ENCODE assay signal across 25 cellular contexts in genomic region chr18:27887287-27887686, GRCh38.
DNase-seq lines count a peak whose midpoint lies in the region; ATAC-seq and TF ChIP-seq lines count a peak whose summit lies in the region.
"Had no signal": no experiment of that assay in that cellular context is flagged by ENCODE, and none has a peak within 500 bp of the region (broad histone marks: within the 10 kb centered on the region; RNA-seq: fewer than 3 reads in every experiment).

No MANE protein-coding gene starts in this region.

- intact Hi-C loops in psoas muscle (cut with DNase I) = no loop called here

- WGBS in psoas muscle, 3 donors = 57 to 84% (median 80%) methylated on average over 1 of the region's 1 CpG

- H3K36me3 Mint-ChIP-seq in stimulated activated naive B cell treated with anti-CD40 and anti-IgM and Interleukin-4, amounts not matched to agents 10 μg/mL and 1 μg/mL and 100 μg/mL, for 72 hours = no peaks in the 10 kb centered on the region

- no peaks in the 10 kb centered on the region for H3K27me3 Mint-ChIP-seq in stimulated activated naive B cell treated with anti-CD40 and anti-IgM and Interleukin-4, amounts not matched to agents 10 μg/mL and 1 μg/mL and 100 μg/mL, for 72 hours
- H3K27me3 Mint-ChIP-seq: CD4-positive, alpha-beta T cell; stimulated activated naive CD8-positive, alpha-beta T cell treated with anti-CD3 and anti-CD28 coated beads, Interleukin-15, Interleukin-2, amounts not matched to agents 100 ng/mL and 50 ng/mL, for 24 hours had no signal

- no peak overlapping the region for H3K27ac Mint-ChIP-seq in stimulated activated naive B cell treated with anti-CD40 and anti-IgM and Interleukin-4, amounts not matched to agents 10 μg/mL and 1 μg/mL and 100 μg/mL, for 72 hours
- H3K27ac Mint-ChIP-seq: CD4-positive, alpha-beta T cell; GM23338; stimulated activated naive CD8-positive, alpha-beta T cell treated with anti-CD3 and anti-CD28 coated beads, Interleukin-15, Interleukin-2, amounts not matched to agents 100 ng/mL and 50 ng/mL, for 24 hours had no signal

- ATAC-seq in psoas muscle = no peak
- no peak for ATAC-seq in stimulated activated naive B cell treated with anti-CD40 and anti-IgM and Interleukin-4, amounts not matched to agents 10 μg/mL and 1 μg/mL and 100 μg/mL, for 72 hours (replicated peaks)
- ATAC-seq: GM23338, left lung, Panc1, right cardiac atrium had no signal

- no peaks in the 10 kb centered on the region for H3K36me3 ChIP-seq in psoas muscle (ENCODE audit: insufficient read depth in 1 of 2, low read depth in 1 of 2)
- H3K36me3 ChIP-seq: left lung, neutrophil, upper lobe of left lung had no signal

- H3K4me3 Mint-ChIP-seq in stimulated activated naive B cell treated with anti-CD40 and anti-IgM and Interleukin-4, amounts not matched to agents 10 μg/mL and 1 μg/mL and 100 μg/mL, for 72 hours = no peak overlapping the region
- H3K4me3 Mint-ChIP-seq: CD4-positive, alpha-beta T cell; GM23338; stimulated activated naive CD8-positive, alpha-beta T cell treated with anti-CD3 and anti-CD28 coated beads, Interleukin-15, Interleukin-2, amounts not matched to agents 100 ng/mL and 50 ng/mL, for 24 hours had no signal

- H3K9me3 ChIP-seq in psoas muscle = no peaks in the 10 kb centered on the region
- H3K9me3 ChIP-seq: neutrophil had no signal

- no peaks in the 10 kb centered on the region for H3K4me1 Mint-ChIP-seq in stimulated activated naive B cell treated with anti-CD40 and anti-IgM and Interleukin-4, amounts not matched to agents 10 μg/mL and 1 μg/mL and 100 μg/mL, for 72 hours
- H3K4me1 Mint-ChIP-seq: GM23338 had no signal

- in situ Hi-C loops in Caki2 (cut with HindIII; ENCODE audit: low pct_unique_long_range_greater_than_20kb, low sequenced_read_pairs) = no loop called here

- H3K4me3 ChIP-seq in psoas muscle = no peak overlapping the region
- H3K4me3 ChIP-seq: GM23338, left lung, upper lobe of left lung had no signal

- DNase-seq in Caki2 (ENCODE audit: low read depth) = peak; percentile 61
- peak; percentile 73 for DNase-seq in HT1080 (ENCODE audit: low read depth)
- peak; percentile 77 for DNase-seq in amniotic epithelial cell (ENCODE audit: low read depth)
- peak; percentile 74 for DNase-seq in kidney glomerular epithelial cell (lab: John Stamatoyannopoulos, UW)
- no peak for DNase-seq in psoas muscle
- DNase-seq in stimulated activated naive B cell treated with anti-CD40 and anti-IgM and Interleukin-4, amounts not matched to agents 10 μg/mL and 1 μg/mL and 100 μg/mL, for 72 hours = no peak
- DNase-seq in islet precursor cell = no peak
- no peak for DNase-seq in SW480 (ENCODE audit: low spot score)
- DNase-seq: activated CD4-positive, alpha-beta T cell treated with anti-CD3 and anti-CD28 coated beads for 48 hours; activated effector memory CD4-positive, alpha-beta T cell treated with Interleukin-2 at 50 U/mL for 16 hours; amygdala; CD4-positive, alpha-beta T cell; effector CD8-positive, alpha-beta T cell; hippocampal formation; Karpas-422; left lung; NCI-H1417 treated with DMSO at 0.1 percent for 48 hours; NCI-H2171 treated with DMSO at 0.1 percent for 48 hours; NCI-H82; right cardiac atrium; upper lobe of left lung had no signal

- H3K27me3 ChIP-seq in psoas muscle (ENCODE audit: insufficient read depth in 3 of 3, low read length in 2 of 3) = no peaks in the 10 kb centered on the region
- H3K27me3 ChIP-seq: left lung, neutrophil, upper lobe of left lung had no signal

- H3K9me3 Mint-ChIP-seq in stimulated activated naive B cell treated with anti-CD40 and anti-IgM and Interleukin-4, amounts not matched to agents 10 μg/mL and 1 μg/mL and 100 μg/mL, for 72 hours = peaks cover 0 to 5% of the 10 kb centered on the region in 2 donors
- H3K9me3 Mint-ChIP-seq: GM23338 had no signal

- H3K27ac ChIP-seq in psoas muscle = no peak overlapping the region
- H3K27ac ChIP-seq: left lung, neutrophil, upper lobe of left lung had no signal

- H3K4me1 ChIP-seq in psoas muscle = no peaks in the 10 kb centered on the region
- H3K4me1 ChIP-seq: left lung, upper lobe of left lung had no signal

- TF ChIP-seq CTCF in psoas muscle (IDR thresholded peaks at IDR 0.05) = no peak

Comparison
In these comparisons a context has a peak if more than half of its experiments do, and no peak if none do; other contexts are left out.
1. DNase-seq: peak in Caki2 (single experiment), HT1080 (single experiment), amniotic epithelial cell (single experiment) and kidney glomerular epithelial cell (single experiment); none in psoas muscle (0 of 2), stimulated activated naive B cell treated with anti-CD40 and anti-IgM and Interleukin-4, amounts not matched to agents 10 μg/mL and 1 μg/mL and 100 μg/mL, for 72 hours (single experiment), islet precursor cell (single experiment) and SW480 (single experiment).